In genomic region chr4:24659241-24659961, GRCh38 we compare ENCODE assay signal across 10 cellular contexts.
DNase-seq lines count a peak whose midpoint lies in the region; ATAC-seq and FAIRE-seq lines count a peak whose summit lies in the region.
"Had no signal": no experiment of that assay in that cellular context is flagged by ENCODE, and none has a peak within 500 bp of the region (broad histone marks: within the 10 kb centered on the region; RNA-seq: fewer than 3 reads in every experiment).

No MANE protein-coding gene starts in this region.

- peak; percentile 9 for FAIRE-seq in islet of Langerhans (lab: Jason Lieb, UNC)

- ATAC-seq in GM19452 (IDR thresholded peaks at IDR 0.05; ENCODE audit: unreplicated experiment) (no peak), HG03175 (IDR thresholded peaks at IDR 0.05; ENCODE audit: unreplicated experiment) (no peak)
- ATAC-seq: activated T-helper 17 cell treated with anti-CD3 and anti-CD28 coated beads, Interleukin-2, amount 50 U/mL, for 72 hours had no signal

- DNase-seq in NCI-H2171 treated with DMSO at 0.1 percent for 48 hours (lab: John Stamatoyannopoulos, UW): peak; percentile 75
- no peak for DNase-seq in NCI-H2171 (lab: John Stamatoyannopoulos, UW)
- peak; percentile 5 for DNase-seq in SW480 (ENCODE audit: low spot score)
- DNase-seq in iPS-NIHi11 (ENCODE audit: low spot score): no peak
- DNase-seq in AG08396 (ENCODE audit: low spot score): no peak
- DNase-seq: stimulated activated CD4-positive, alpha-beta T cell treated with anti-CD3 and anti-CD28 coated beads, Interleukin-2, amount 100 ng/mL, for 24 hours had no signal

Comparison
In these comparisons a context has a peak if more than half of its experiments do, and no peak if none do; other contexts are left out.
1. DNase-seq: peak in NCI-H2171 treated with DMSO at 0.1 percent for 48 hours (single experiment) and SW480 (single experiment); none in NCI-H2171 (single experiment), iPS-NIHi11 (single experiment) and AG08396 (single experiment).